Comparison of ENCODE assay signal across 18 cellular contexts in genomic region chr1:72170246-72170645, GRCh38.
DNase-seq lines count a peak whose midpoint lies in the region.
"Had no signal": no experiment of that assay in that cellular context is flagged by ENCODE, and none has a peak within 500 bp of the region (broad histone marks: within the 10 kb centered on the region; RNA-seq: fewer than 3 reads in every experiment).

No MANE protein-coding gene starts in this region.

- DNase-seq in DMS53 (lab: John Stamatoyannopoulos, UW) = peak; percentile 37
- no peak for DNase-seq in DMS53 treated with DMSO at 0.1 percent for 48 hours (lab: John Stamatoyannopoulos, UW; ENCODE audit: unreplicated experiment)
- peak; percentile 35 for DNase-seq in NCI-H69 (lab: John Stamatoyannopoulos, UW)
- peak; percentile 40 for DNase-seq in dermis blood vessel endothelial cell
- no peak for DNase-seq in neuronal stem cell (ENCODE audit: low spot score)
- DNase-seq in cerebellar nuclear complex (lab: John Stamatoyannopoulos, UW) = no peak
- DNase-seq in NCI-H1694 treated with DMSO at 0.1 percent for 48 hours (lab: John Stamatoyannopoulos, UW) = no peak
- DNase-seq: AML-193; Caco-2; Calu3; CD4-positive, alpha-beta T cell; CD8-positive, alpha-beta T cell; DMS79 treated with DMSO at 0.1 percent for 48 hours; GF-D8 had no signal

- no peak overlapping the region for H2BK5ac ChIP-seq in neuronal stem cell (ENCODE audit: low read length)

- no peaks in the 10 kb centered on the region for H3K27me3 ChIP-seq in neuronal stem cell (ENCODE audit: control insufficient read depth in 3 of 3, insufficient read depth in 3 of 3, low read depth in 1 of 3, low read length in 3 of 3)
- H3K27me3 ChIP-seq: BLaER1 treated with 17β-estradiol and CSF1 and Interleukin-3, amounts not matched to agents 10 nM and 100 nM had no signal

- no peak overlapping the region for H4K91ac ChIP-seq in neuronal stem cell (ENCODE audit: low read depth, low read length, poor library complexity)

- no peaks in the 10 kb centered on the region for H3K36me3 ChIP-seq in neuronal stem cell (replicated peaks in 1 of 2; ENCODE audit: control insufficient read depth in 2 of 2, insufficient read depth in 2 of 2, low read length in 2 of 2)
- H3K36me3 ChIP-seq: BLaER1 treated with 17β-estradiol and CSF1 and Interleukin-3, amounts not matched to agents 10 nM and 100 nM had no signal

- no peak overlapping the region for H3K23ac ChIP-seq in neuronal stem cell (ENCODE audit: low read depth, low read length, poor library complexity)

- no peak overlapping the region for H3K4me2 ChIP-seq in neuronal stem cell (ENCODE audit: insufficient read depth, low read length, poor library complexity, severe bottlenecking)
- H3K4me2 ChIP-seq: A549; BLaER1 treated with 17β-estradiol and CSF1 and Interleukin-3, amounts not matched to agents 10 nM and 100 nM had no signal

- H2AFZ ChIP-seq in neuronal stem cell (ENCODE audit: low read length) = peak overlapping the region; percentile 16

- H3K4me3 ChIP-seq in neuronal stem cell (ENCODE audit: low read length in 2 of 2) = no peak overlapping the region
- H3K4me3 ChIP-seq: A549; BLaER1 treated with 17β-estradiol and CSF1 and Interleukin-3, amounts not matched to agents 10 nM and 100 nM had no signal

- H3K79me1 ChIP-seq in neuronal stem cell (ENCODE audit: low read depth, low read length) = no peaks in the 10 kb centered on the region

- no peak overlapping the region for H3K18ac ChIP-seq in neuronal stem cell (ENCODE audit: low read length)

- H3K27ac ChIP-seq in neuronal stem cell (replicated peaks; ENCODE audit: low read length) = no peak overlapping the region
- H3K27ac ChIP-seq: 22Rv1; A549; BLaER1 treated with 17β-estradiol and CSF1 and Interleukin-3, amounts not matched to agents 10 nM and 100 nM; C4-2B had no signal

- no peak overlapping the region for H2BK12ac ChIP-seq in neuronal stem cell (ENCODE audit: low read length)

- no peaks in the 10 kb centered on the region for H3K4me1 ChIP-seq in neuronal stem cell (ENCODE audit: control insufficient read depth in 2 of 2, insufficient read depth in 1 of 2, low read depth in 1 of 2, low read length in 2 of 2)
- H3K4me1 ChIP-seq: A549, Caco-2 had no signal

- H4K8ac ChIP-seq in neuronal stem cell (ENCODE audit: low read depth, low read length) = no peak overlapping the region

- no peak overlapping the region for H2AK5ac ChIP-seq in neuronal stem cell (ENCODE audit: low read depth, low read length)

- no peak overlapping the region for H3K14ac ChIP-seq in neuronal stem cell (ENCODE audit: low read length)

- H3K4ac ChIP-seq in neuronal stem cell (ENCODE audit: low read length) = no peak overlapping the region

- no peak overlapping the region for H2BK15ac ChIP-seq in neuronal stem cell (ENCODE audit: low read length)

- H3K9me3 ChIP-seq in neuronal stem cell (replicated peaks in 1 of 2; ENCODE audit: control insufficient read depth in 2 of 2, insufficient read depth in 1 of 2, low read depth in 1 of 2, low read length in 2 of 2) = no peaks in the 10 kb centered on the region
- H3K9me3 ChIP-seq: A549; BLaER1 treated with 17β-estradiol and CSF1 and Interleukin-3, amounts not matched to agents 10 nM and 100 nM; Caco-2 had no signal

- no peak overlapping the region for H3K9ac ChIP-seq in neuronal stem cell (ENCODE audit: low read depth, low read length, poor library complexity)
- H3K9ac ChIP-seq: BLaER1 treated with 17β-estradiol and CSF1 and Interleukin-3, amounts not matched to agents 10 nM and 100 nM had no signal

- no peak overlapping the region for H2BK120ac ChIP-seq in neuronal stem cell (ENCODE audit: low read depth, low read length)

Comparison
In these comparisons a context has a peak if more than half of its experiments do, and no peak if none do; other contexts are left out.
1. DNase-seq: peak in DMS53 (single experiment), NCI-H69 (single experiment) and dermis blood vessel endothelial cell (single experiment); none in DMS53 treated with DMSO at 0.1 percent for 48 hours (single experiment), neuronal stem cell (single experiment), cerebellar nuclear complex (0 of 2) and NCI-H1694 treated with DMSO at 0.1 percent for 48 hours (single experiment).